ENCODE assay signal across 8 cellular contexts in the genomic region with DNA sequence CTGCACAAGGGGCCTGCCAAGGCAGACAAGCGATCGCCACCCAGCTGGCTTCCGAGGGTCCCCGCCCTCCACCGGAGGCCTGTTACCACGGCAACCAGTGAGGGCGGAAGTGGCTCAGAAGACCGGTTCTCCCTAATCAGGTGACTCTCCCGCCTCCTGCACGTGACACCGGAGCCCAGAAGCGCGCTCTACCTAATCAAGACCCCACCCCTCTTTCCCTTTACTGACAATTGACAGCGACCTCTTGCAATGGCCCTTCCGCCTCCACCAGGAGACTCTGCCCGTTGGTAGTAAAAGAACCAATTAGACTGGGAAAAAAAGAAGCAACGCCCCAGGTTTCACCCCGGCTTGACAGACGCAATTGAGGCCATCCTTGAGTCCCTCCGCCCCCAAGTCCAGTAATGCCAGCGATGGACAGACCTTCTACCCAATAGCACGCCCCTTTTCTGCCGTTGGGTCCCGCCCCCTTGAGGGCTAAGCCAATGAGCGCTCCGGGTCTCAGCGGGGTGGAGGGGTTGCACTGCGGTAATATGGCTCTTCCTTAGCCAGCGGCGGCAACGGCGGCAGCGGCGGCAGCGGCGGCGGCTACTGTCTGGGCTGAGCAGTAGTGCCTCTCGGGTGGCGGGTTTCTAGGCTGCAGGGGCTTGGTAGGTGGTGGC. TPM values are rescaled to one million over a fixed set of nuclear protein-coding genes. Genes with fewer than 3 reads are reported as not detected.
A peak's percentile ranks its signal among the peaks of the same experiment; 100 is the strongest.
DNase-seq lines count a peak whose midpoint lies in the region; FAIRE-seq and TF ChIP-seq lines count a peak whose summit lies in the region.

TSS of gene UVRAG (plus strand) at position 525 of the 659 bp plus-strand sequence. CDS start 198 bp downstream, outside the sequence.

- H3K4me2 ChIP-seq in neuronal stem cell (ENCODE audit: insufficient read depth, low read length, poor library complexity, severe bottlenecking), result peak within 1 kb of the TSS; percentile 82

- H2BK120ac ChIP-seq in neuronal stem cell (ENCODE audit: low read depth, low read length), result no peak within 1 kb of the TSS

- no CpG with 5 or more reads among the region's 39 CpGs for WGBS in neuronal stem cell (ENCODE audit: extremely low coverage in 2 of 2, insufficient read length in 2 of 2, insufficient replicate concordance in 1 of 2), 2 donors

- H2BK5ac ChIP-seq in neuronal stem cell (ENCODE audit: low read length), result peak within 1 kb of the TSS; percentile 62

- H3K18ac ChIP-seq in neuronal stem cell (ENCODE audit: low read length), result peak within 1 kb of the TSS; percentile 94

- H3K27me3 Mint-ChIP-seq in activated naive CD4-positive, alpha-beta T cell treated with anti-CD3 and anti-CD28 coated beads for 36 hours (ENCODE audit: low read depth), result no peaks in the 10 kb centered on the region

- H3K4me3 Mint-ChIP-seq in activated naive CD4-positive, alpha-beta T cell treated with anti-CD3 and anti-CD28 coated beads for 36 hours, result no peak within 1 kb of the TSS

- no peak within 1 kb of the TSS for H2BK12ac ChIP-seq in neuronal stem cell (ENCODE audit: low read length)

- peaks cover 0 to 4% (median 2%) of the 10 kb centered on the region in 3 experiments for H3K27me3 ChIP-seq in neuronal stem cell (ENCODE audit: control insufficient read depth in 3 of 3, insufficient read depth in 3 of 3, low read depth in 1 of 3, low read length in 3 of 3)

- peak within 1 kb of the TSS; percentile 82 for H3K9ac ChIP-seq in neuronal stem cell (ENCODE audit: low read depth, low read length, poor library complexity)

- no peak within 1 kb of the TSS for H2BK15ac ChIP-seq in neuronal stem cell (ENCODE audit: low read length)

- H3K4ac ChIP-seq in neuronal stem cell (ENCODE audit: low read length), result no peak within 1 kb of the TSS

- H2AFZ ChIP-seq in neuronal stem cell (ENCODE audit: low read length), result peak within 1 kb of the TSS; percentile 92

- peak within 1 kb of the TSS; percentile 97 for H3K23ac ChIP-seq in neuronal stem cell (ENCODE audit: low read depth, low read length, poor library complexity)

- H2AK5ac ChIP-seq in neuronal stem cell (ENCODE audit: low read depth, low read length), result peak within 1 kb of the TSS; percentile 71

- no peaks in the 10 kb centered on the region for H3K36me3 Mint-ChIP-seq in activated naive CD4-positive, alpha-beta T cell treated with anti-CD3 and anti-CD28 coated beads for 36 hours (ENCODE audit: low read depth)

- H3K27ac Mint-ChIP-seq in activated naive CD4-positive, alpha-beta T cell treated with anti-CD3 and anti-CD28 coated beads for 36 hours, result peak within 1 kb of the TSS; percentile 90

- peaks cover 19% of the 10 kb centered on the region for H3K4me1 Mint-ChIP-seq in activated naive CD4-positive, alpha-beta T cell treated with anti-CD3 and anti-CD28 coated beads for 36 hours (ENCODE audit: low read depth)

- peak; percentile 85 for FAIRE-seq in frontal cortex (lab: Jason Lieb, UNC)

- TF ChIP-seq CTCF in HFF-Myc (IDR thresholded peaks at IDR 0.05; ENCODE audit: low read depth, low read length, missing control alignments), result no peak
- no peak for TF ChIP-seq CTCF in subcutaneous adipose tissue (IDR thresholded peaks at IDR 0.05; ENCODE audit: low read depth)

- H3K9me3 Mint-ChIP-seq in activated naive CD4-positive, alpha-beta T cell treated with anti-CD3 and anti-CD28 coated beads for 36 hours, result no peaks in the 10 kb centered on the region

- CTCF ChIA-PET in activated naive CD4-positive, alpha-beta T cell treated with anti-CD3 and anti-CD28 coated beads for 36 hours (lab: Charles Lee), result interaction anchor here (1.0 to 2.8 kb wide), 5 partner anchors 12 to 337 kb away, joined by 3 to 12 read pairs (median 6); no protein-coding TSS in a partner anchor

- H3K4me1 ChIP-seq in neuronal stem cell (ENCODE audit: control insufficient read depth in 2 of 2, insufficient read depth in 1 of 2, low read depth in 1 of 2, low read length in 2 of 2), result peaks cover 10 to 11% of the 10 kb centered on the region in 2 donors

- peak within 1 kb of the TSS; percentile 40 for H3K14ac ChIP-seq in neuronal stem cell (ENCODE audit: low read length)

- no peaks in the 10 kb centered on the region for H3K9me3 ChIP-seq in neuronal stem cell (replicated peaks in 1 of 2; ENCODE audit: control insufficient read depth in 2 of 2, insufficient read depth in 1 of 2, low read depth in 1 of 2, low read length in 2 of 2)

- no peak within 1 kb of the TSS for H4K8ac ChIP-seq in neuronal stem cell (ENCODE audit: low read depth, low read length)

- peak within 1 kb of the TSS; percentile 74 for H3K27ac ChIP-seq in neuronal stem cell (replicated peaks; ENCODE audit: low read length)

- H3K36me3 ChIP-seq in neuronal stem cell (replicated peaks in 1 of 2; ENCODE audit: control insufficient read depth in 2 of 2, insufficient read depth in 2 of 2, low read length in 2 of 2), result no peaks in the 10 kb centered on the region

- intact Hi-C loops in activated naive CD4-positive, alpha-beta T cell treated with anti-CD3 and anti-CD28 coated beads for 36 hours (cut with micrococcal nuclease), result loop anchor here (1.0 to 10.0 kb wide), 8 partner anchors 42 to 629 kb away; partner anchors contain the start of genes DGAT2, GVQW3, MAP6 and RPS3

- peaks cover 4% of the 10 kb centered on the region for H3K79me1 ChIP-seq in neuronal stem cell (ENCODE audit: low read depth, low read length)

- no peak within 1 kb of the TSS for H4K91ac ChIP-seq in neuronal stem cell (ENCODE audit: low read depth, low read length, poor library complexity)

- peak; percentile 99 for DNase-seq in GM03348 (ENCODE audit: low spot score)
- peak; percentile 98 for DNase-seq in HFF-Myc (ENCODE audit: extremely low read depth, low read depth)
- DNase-seq in NAMALWA (ENCODE audit: low spot score), result peak; percentile 99
- DNase-seq in SK-N-DZ (ENCODE audit: low spot score), result peak; percentile 99
- peak; percentile 99 for DNase-seq in activated naive CD4-positive, alpha-beta T cell treated with anti-CD3 and anti-CD28 coated beads for 36 hours
- DNase-seq in frontal cortex (ENCODE audit: low spot score in 2 of 2), result peak; percentile 96 to 97
- DNase-seq in neuronal stem cell (ENCODE audit: low spot score), result peak; percentile 100

- H3K4me3 ChIP-seq in HFF-Myc (replicated peaks; ENCODE audit: low read depth, low read length) (peak within 1 kb of the TSS; percentile 64), neuronal stem cell (ENCODE audit: low read length in 2 of 2) (peak within 1 kb of the TSS; percentile 59 to 98)

RNA-seq across cellular contexts. Expression of gene UVRAG, which starts in this region (rescaled TPM):
- 11.2 and 13.1 TPM in 2 replicates for polyA plus RNA-seq in SK-N-DZ (2014; cell fraction: cytosol; rRNA removed)
- polyA plus RNA-seq in SK-N-DZ (2014; cell fraction: nucleus; rRNA removed), result 10.2 and 10.5 TPM in 2 replicates
- total RNA-seq in activated naive CD4-positive, alpha-beta T cell treated with anti-CD3 and anti-CD28 coated beads for 36 hours, result 10 to 100 TPM; 15.9 to 18.3 TPM
- 35.9 TPM for total RNA-seq in frontal cortex
- 7.3 TPM for polyA plus RNA-seq in neuronal stem cell (2013, experiment 1 of 2)
- polyA plus RNA-seq in neuronal stem cell (2013, experiment 2 of 2), result 7.4 TPM
- 100 to 1,000 TPM in 2 of 4 donors, 10 to 100 TPM in 2; 59.7 to 108 (median 93.7) TPM for total RNA-seq in subcutaneous adipose tissue

Comparison
In these comparisons a context has a peak if more than half of its experiments do, and no peak if none do; other contexts are left out.
1. Peak in every context shown above with its lines: DNase-seq, H3K4me3 ChIP-seq and H3K27ac ChIP-seq.